In the genomic region with DNA sequence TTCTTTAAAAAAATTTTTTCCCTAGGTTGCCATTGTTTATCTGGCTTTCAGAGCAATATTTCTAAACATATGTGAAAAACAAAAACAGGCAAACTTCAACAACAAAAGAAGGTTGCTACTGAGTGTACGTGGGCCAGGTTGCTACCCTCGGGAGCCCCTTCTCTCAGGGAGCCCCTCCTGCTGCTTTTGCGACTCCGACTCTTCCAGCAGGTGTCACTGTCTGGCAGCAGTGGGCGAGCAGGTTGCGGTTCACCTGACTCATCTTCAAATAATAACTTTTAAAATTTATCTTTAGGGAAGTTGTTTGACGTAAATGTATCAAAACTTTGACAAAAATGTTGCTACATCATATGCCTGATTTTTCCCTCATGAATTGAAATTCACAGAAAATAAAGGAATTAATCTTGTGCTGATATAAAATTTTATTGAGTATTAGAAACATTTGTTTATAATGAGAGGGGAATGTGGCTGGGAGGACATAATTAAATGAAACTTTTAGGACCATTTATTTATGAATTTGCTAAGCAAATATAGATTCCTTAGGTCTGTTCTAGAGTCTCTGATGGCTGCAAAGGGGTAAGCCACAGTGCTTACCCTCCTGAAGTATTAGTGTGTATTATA, we compare ENCODE assay signal across 8 cellular contexts.
DNase-seq lines count a peak whose midpoint lies in the region; ATAC-seq and TF ChIP-seq lines count a peak whose summit lies in the region.

No MANE protein-coding gene starts in this region.

- H2BK120ac ChIP-seq in IMR-90 (ENCODE audit: low read depth, low read length) = no peak overlapping the region

- H2AK9ac ChIP-seq in IMR-90 (replicated peaks; ENCODE audit: low read depth, low read length, poor library complexity) = no peak overlapping the region

- peaks cover 15% of the 10 kb centered on the region for H3K4me1 Mint-ChIP-seq in CD4-positive, alpha-beta T cell (ENCODE audit: low read depth)
- peaks cover 46% of the 10 kb centered on the region for H3K4me1 Mint-ChIP-seq in stimulated activated memory B cell treated with anti-CD40 and anti-IgM and Interleukin-4, amounts not matched to agents 10 μg/mL and 1 μg/mL and 100 μg/mL, for 72 hours

- H2AK5ac ChIP-seq in IMR-90 (ENCODE audit: low read depth, low read length) = no peak overlapping the region

- H4K20me1 ChIP-seq in IMR-90 (ENCODE audit: insufficient read depth, low read length) = no peaks in the 10 kb centered on the region

- H3K36me3 ChIP-seq in IMR-90 (ENCODE audit: control insufficient read depth, insufficient read depth, low read length) = no peaks in the 10 kb centered on the region; the same call in 1 of the 2 replicates

- no peaks in the 10 kb centered on the region for H3K9me3 Mint-ChIP-seq in CD4-positive, alpha-beta T cell
- H3K9me3 Mint-ChIP-seq in stimulated activated memory B cell treated with anti-CD40 and anti-IgM and Interleukin-4, amounts not matched to agents 10 μg/mL and 1 μg/mL and 100 μg/mL, for 72 hours = no peaks in the 10 kb centered on the region

- H2BK20ac ChIP-seq in IMR-90 (ENCODE audit: low read depth, low read length) = no peak overlapping the region

- no peak for TF ChIP-seq POLR2A in IMR-90 (IDR thresholded peaks at IDR 0.05; ENCODE audit: low read depth, low read length)

- peak; percentile 41 for TF ChIP-seq CTCF in CD4-positive, alpha-beta T cell (IDR thresholded peaks at IDR 0.05)
- TF ChIP-seq CTCF in IMR-90 (conservative IDR thresholded peaks at IDR 0.05; ENCODE audit: low read depth, low read length) = peak; percentile 41

- H4K5ac ChIP-seq in IMR-90 (ENCODE audit: low read depth, low read length) = no peak overlapping the region

- H3K27ac ChIP-seq in CD4-positive, alpha-beta T cell (ENCODE audit: low read depth, low read length) = no peak overlapping the region
- H3K27ac ChIP-seq in IMR-90 (ENCODE audit: insufficient read depth, low read length) = no peak overlapping the region

- no peak overlapping the region for H3K4me3 Mint-ChIP-seq in CD4-positive, alpha-beta T cell
- H3K4me3 Mint-ChIP-seq in stimulated activated memory B cell treated with anti-CD40 and anti-IgM and Interleukin-4, amounts not matched to agents 10 μg/mL and 1 μg/mL and 100 μg/mL, for 72 hours = no peak overlapping the region

- TF ChIP-seq RAD21 in IMR-90 (IDR thresholded peaks at IDR 0.05; ENCODE audit: low read length) = peak; percentile 52

- no TSS peak for BruUV-seq in IMR-90 (replicated peaks; lab: Mats Ljungman, UMichigan)

- H3K9me3 ChIP-seq in CD4-positive, alpha-beta T cell (ENCODE audit: control insufficient read depth, low read length) = no peaks in the 10 kb centered on the region
- no peaks in the 10 kb centered on the region for H3K9me3 ChIP-seq in IMR-90 (ENCODE audit: control insufficient read depth, insufficient read depth, low read length)

- no peak overlapping the region for H3K4me3 ChIP-seq in IMR-90 (ENCODE audit: insufficient read depth, low read depth, low read length)

- POLR2A ChIA-PET in CD4-positive, alpha-beta T cell (lab: Charles Lee) = no interaction called here
- POLR2A ChIA-PET in IMR-90 (lab: Charles Lee; ENCODE audit: unreplicated experiment) = no interaction called here

- no peak overlapping the region for H2AFZ ChIP-seq in IMR-90 (replicated peaks; ENCODE audit: low read length, poor library complexity)

- CTCF ChIA-PET in CD4-positive, alpha-beta T cell (lab: Charles Lee) = no interaction called here
- CTCF ChIA-PET in IMR-90 (lab: Yijun Ruan, JAX) = interaction anchor here (1.5 kb wide), 1 partner anchor 9 kb away, joined by 4 read pairs; no protein-coding TSS in a partner anchor

- ATAC-seq in CD4-positive, alpha-beta T cell (ENCODE audit: poor library complexity) = no peak
- ATAC-seq in IMR-90 (ENCODE audit: low read depth) (no peak), HG02623 (IDR thresholded peaks at IDR 0.05; ENCODE audit: unreplicated experiment) (no peak)
- ATAC-seq in stimulated activated memory B cell treated with anti-CD40 and anti-IgM and Interleukin-4, amounts not matched to agents 10 μg/mL and 1 μg/mL and 100 μg/mL, for 72 hours = no peak

- intact Hi-C loops in CD4-positive, alpha-beta T cell (cut with DNase I, micrococcal nuclease) = loop anchor here (2.0 to 5.0 kb wide), 3 partner anchors 82 to 441 kb away; no protein-coding TSS in a partner anchor
- intact Hi-C loops in IMR-90 (cut with micrococcal nuclease) = no loop called here

- H2BK15ac ChIP-seq in IMR-90 (ENCODE audit: low read depth, low read length) = no peak overlapping the region

- H3K56ac ChIP-seq in IMR-90 (ENCODE audit: extremely low read depth, insufficient read depth, low read length) = no peak overlapping the region

- no peak overlapping the region for H3K4ac ChIP-seq in IMR-90 (ENCODE audit: low read depth, low read length)

- peaks cover 12% of the 10 kb centered on the region for H3K4me1 ChIP-seq in IMR-90 (ENCODE audit: control insufficient read depth, insufficient read depth, low read length)

- no CpG with 5 or more reads among the region's 7 CpGs for WGBS in IMR-90 (ENCODE audit: extremely low coverage in 2 of 2, insufficient read length in 1 of 2), 2 experiments

- H4K8ac ChIP-seq in IMR-90 (ENCODE audit: low read depth in 2 of 2, low read length in 2 of 2) = no peak overlapping the region

- H3K27me3 Mint-ChIP-seq in CD4-positive, alpha-beta T cell = no peaks in the 10 kb centered on the region
- no peaks in the 10 kb centered on the region for H3K27me3 Mint-ChIP-seq in stimulated activated memory B cell treated with anti-CD40 and anti-IgM and Interleukin-4, amounts not matched to agents 10 μg/mL and 1 μg/mL and 100 μg/mL, for 72 hours

- peaks cover 3 to 20% of the 10 kb centered on the region in 2 experiments; a peak in 3 of 4 replicates for H3K79me1 ChIP-seq in IMR-90 (ENCODE audit: low read depth in 1 of 2, low read length in 2 of 2)

- H3K27me3 ChIP-seq in CD4-positive, alpha-beta T cell (ENCODE audit: control insufficient read depth, insufficient read depth, low read length) = no peaks in the 10 kb centered on the region
- no peaks in the 10 kb centered on the region for H3K27me3 ChIP-seq in IMR-90 (ENCODE audit: control insufficient read depth, insufficient read depth, low read length)

- H3K14ac ChIP-seq in IMR-90 (replicated peaks; ENCODE audit: low read depth, low read length) = no peak overlapping the region

- no peak overlapping the region for H3K4me2 ChIP-seq in IMR-90 (ENCODE audit: low read depth, low read length)

- no peak overlapping the region for H3K23ac ChIP-seq in IMR-90 (ENCODE audit: low read depth, low read length)

- dilution Hi-C loops in IMR-90 (cut with HindIII; ENCODE audit: low sequenced_read_pairs, unreplicated experiment) = no loop called here

- H4K91ac ChIP-seq in IMR-90 (ENCODE audit: insufficient read depth, low read depth, low read length) = no peak overlapping the region

- in situ Hi-C loops in IMR-90 (cut with MboI; ENCODE audit: low sequenced_read_pairs) = no loop called here

- H3K36me3 Mint-ChIP-seq in CD4-positive, alpha-beta T cell (ENCODE audit: low read depth) = peaks cover 28% of the 10 kb centered on the region
- peaks cover 53% of the 10 kb centered on the region for H3K36me3 Mint-ChIP-seq in stimulated activated memory B cell treated with anti-CD40 and anti-IgM and Interleukin-4, amounts not matched to agents 10 μg/mL and 1 μg/mL and 100 μg/mL, for 72 hours

- no peak overlapping the region for H2BK5ac ChIP-seq in IMR-90 (ENCODE audit: low read depth, low read length, poor library complexity, severe bottlenecking)

- peaks cover 13% of the 10 kb centered on the region for H3K9me1 ChIP-seq in IMR-90 (ENCODE audit: insufficient read depth, low read length)

- DNase-seq in CD4-positive, alpha-beta T cell = peak in 7 of 10 experiments; percentile 11 to 26 (median 21)
- no peak for DNase-seq in IMR-90
- peak; percentile 28 for DNase-seq in activated T-cell treated with anti-CD3 and anti-CD28 coated beads for 1 hour (ENCODE audit: low read depth)
- DNase-seq in iPS-NIHi11 (ENCODE audit: low spot score) = peak; percentile 67
- peak in 4 of 6 experiments; percentile 4 to 29 (median 22) for DNase-seq in stimulated activated naive CD4-positive, alpha-beta T cell (lab: John Stamatoyannopoulos, UW)
- no peak for DNase-seq in NCI-H187 treated with DMSO at 0.1 percent for 48 hours (lab: John Stamatoyannopoulos, UW)

- H3K18ac ChIP-seq in IMR-90 (ENCODE audit: low read depth, low read length) = no peak overlapping the region

- H3K9ac ChIP-seq in IMR-90 (ENCODE audit: low read depth, low read length) = no peak overlapping the region

- no peak overlapping the region for H3K27ac Mint-ChIP-seq in CD4-positive, alpha-beta T cell
- H3K27ac Mint-ChIP-seq in stimulated activated memory B cell treated with anti-CD40 and anti-IgM and Interleukin-4, amounts not matched to agents 10 μg/mL and 1 μg/mL and 100 μg/mL, for 72 hours = no peak overlapping the region

TF ChIP-seq in IMR-90, 13 proteins besides CTCF, POLR2A, EP300 and RAD21:
- TF ChIP-seq SMC3 (IDR thresholded peaks at IDR 0.05; ENCODE audit: low read depth, low read length) = peak; percentile 44
- TF ChIP-seq CEBPB (IDR thresholded peaks at IDR 0.05; ENCODE audit: low read depth, low read length) = no peak

Comparison
In these comparisons a context has a peak if more than half of its experiments do, and no peak if none do; other contexts are left out.
1. DNase-seq: peak in CD4-positive, alpha-beta T cell (7 of 10), activated T-cell treated with anti-CD3 and anti-CD28 coated beads for 1 hour (single experiment), iPS-NIHi11 (single experiment) and stimulated activated naive CD4-positive, alpha-beta T cell (4 of 6); none in IMR-90 (single experiment) and NCI-H187 treated with DMSO at 0.1 percent for 48 hours (single experiment).